In genomic region chr1:243396876-243397275, GRCh38 we compare ENCODE assay signal across 1 cellular context.
TF ChIP-seq lines count a peak whose summit lies in the region.

No MANE protein-coding gene starts in this region.

TF ChIP-seq in H1, 55 proteins besides CTCF, POLR2A, EP300 and RAD21:
- TF ChIP-seq GABPA (IDR thresholded peaks at IDR 0.05; ENCODE audit: borderline replicate concordance, insufficient read depth, low read length) = no peak
TF ChIP-seq in H1: peak in this region for 0.
